10 cellular contexts compared by ENCODE assay signal in the genomic region with DNA sequence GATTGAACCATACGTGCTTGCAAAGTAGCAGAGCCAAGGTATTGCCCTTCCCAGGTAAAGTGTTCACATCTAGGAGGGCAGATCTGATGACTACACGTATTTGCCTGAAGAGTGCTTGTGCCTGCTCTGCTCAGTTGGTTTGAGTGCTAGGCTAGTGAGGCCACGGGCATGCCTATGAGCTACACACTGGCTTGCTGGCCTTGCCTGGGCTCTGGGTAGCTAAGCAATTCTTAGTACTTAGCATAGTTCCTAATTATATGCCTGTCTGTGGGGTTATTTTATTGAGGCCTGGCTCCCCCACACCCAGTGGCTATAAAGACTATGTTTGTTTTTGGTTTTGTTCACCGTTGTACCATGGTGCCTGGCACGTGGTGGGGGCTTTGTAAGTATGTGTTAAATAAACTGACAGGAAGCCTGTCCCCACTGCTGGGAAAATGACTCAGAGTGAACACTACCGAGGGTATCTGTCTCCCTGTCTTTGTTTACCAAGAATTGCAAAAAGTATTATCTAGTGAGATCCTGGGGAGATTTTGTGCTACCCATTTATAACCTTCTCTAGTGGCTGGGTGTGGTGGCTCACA.
"Had no signal": no experiment of that assay in that cellular context is flagged by ENCODE, and none has a peak within 500 bp of the region (broad histone marks: within the 10 kb centered on the region; RNA-seq: fewer than 3 reads in every experiment).

No MANE protein-coding gene starts in this region.

- H3K36me3 ChIP-seq: esophagus squamous epithelium, WERI-Rb-1 had no signal

- H3K4me1 ChIP-seq: foreskin keratinocyte, parathyroid adenoma, tibial artery had no signal

- H3K9me3 ChIP-seq: esophagus squamous epithelium, SK-N-SH, tibial artery had no signal

- H3K27ac Mint-ChIP-seq: activated naive CD8-positive, alpha-beta T cell had no signal

- H3K4me3 ChIP-seq: esophagus squamous epithelium, tibial artery had no signal

- H3K4me2 ChIP-seq: SK-N-SH had no signal

- H3K27me3 ChIP-seq: esophagus squamous epithelium, tibial artery had no signal

- H3K9ac ChIP-seq: parathyroid adenoma, SK-N-SH had no signal

- H2AFZ ChIP-seq: parathyroid adenoma had no signal

- H3K36me3 Mint-ChIP-seq: activated naive CD8-positive, alpha-beta T cell had no signal

- ATAC-seq: foreskin keratinocyte had no signal

- H3K4me3 Mint-ChIP-seq: activated naive CD8-positive, alpha-beta T cell had no signal

- DNase-seq: activated CD4-positive, alpha-beta T cell treated with anti-CD3 and anti-CD28 coated beads for 4 hours; activated CD8-positive, alpha-beta memory T cell treated with anti-CD3 and anti-CD28 coated beads for 24 hours; esophagus squamous epithelium; foreskin keratinocyte; SK-N-SH; stimulated activated CD4-positive, alpha-beta T cell treated with anti-CD3 and anti-CD28 coated beads, Interleukin-4, amount 100 ng/mL, for 1 hour; tibial artery; WERI-Rb-1 had no signal

- H3K27me3 Mint-ChIP-seq: activated naive CD8-positive, alpha-beta T cell had no signal

- H3K27ac ChIP-seq: esophagus squamous epithelium, foreskin keratinocyte, parathyroid adenoma, tibial artery, WERI-Rb-1 had no signal
